21 cellular contexts compared by ENCODE assay signal in genomic region chr11:82883853-82884252, GRCh38. TPM values are rescaled to one million over a fixed set of nuclear protein-coding genes. Genes with fewer than 3 reads are reported as not detected.
A peak's percentile ranks its signal among the peaks of the same experiment; 100 is the strongest.
DNase-seq lines count a peak whose midpoint lies in the region; ATAC-seq and TF ChIP-seq lines count a peak whose summit lies in the region.
"Had no signal": no experiment of that assay in that cellular context is flagged by ENCODE, and none has a peak within 500 bp of the region (broad histone marks: within the 10 kb centered on the region; RNA-seq: fewer than 3 reads in every experiment).

No MANE protein-coding gene starts in this region.

- no peaks in the 10 kb centered on the region for H3K27me3 ChIP-seq in gastrocnemius medialis
- H3K27me3 ChIP-seq: sigmoid colon had no signal

- in situ Hi-C loops in gastrocnemius medialis (cut with MboI; ENCODE audit: low sequenced_read_pairs in 4 of 4) = no loop called here

- peak; percentile 76 for ATAC-seq in left lobe of liver
- peak; percentile 45 to 56 for ATAC-seq in gastrocnemius medialis
- no peak for ATAC-seq in GM21576 (IDR thresholded peaks at IDR 0.05; ENCODE audit: unreplicated experiment)

- no peaks in the 10 kb centered on the region for H3K36me3 ChIP-seq in gastrocnemius medialis
- H3K36me3 ChIP-seq: sigmoid colon had no signal

- no peaks in the 10 kb centered on the region for H3K9me3 ChIP-seq in gastrocnemius medialis
- H3K9me3 ChIP-seq: sigmoid colon had no signal

- no peak overlapping the region for H3K4me3 Mint-ChIP-seq in dendritic cell treated with granulocyte-macrophage colony-stimulating factor and Interleukin-4, amounts not matched to agents 40 ng/mL and 50 ng/mL, for 4 days
- H3K4me3 Mint-ChIP-seq: type B pancreatic cell had no signal

- H3K36me3 Mint-ChIP-seq in dendritic cell treated with granulocyte-macrophage colony-stimulating factor and Interleukin-4, amounts not matched to agents 40 ng/mL and 50 ng/mL, for 4 days (ENCODE audit: low read depth) = peaks cover 55% of the 10 kb centered on the region

- peak overlapping the region; percentile 72 for H3K27ac Mint-ChIP-seq in dendritic cell treated with granulocyte-macrophage colony-stimulating factor and Interleukin-4, amounts not matched to agents 40 ng/mL and 50 ng/mL, for 4 days
- H3K27ac Mint-ChIP-seq: type B pancreatic cell had no signal

- no peak for TF ChIP-seq CTCF in gastrocnemius medialis (IDR thresholded peaks at IDR 0.05 in 4 of 5, conservative IDR thresholded peaks at IDR 0.05 in 1 of 5)

- peaks cover 25% of the 10 kb centered on the region for H3K4me1 Mint-ChIP-seq in dendritic cell treated with granulocyte-macrophage colony-stimulating factor and Interleukin-4, amounts not matched to agents 40 ng/mL and 50 ng/mL, for 4 days (ENCODE audit: low read depth)

- peaks cover 4 to 25% of the 10 kb centered on the region in 2 donors for H3K4me1 ChIP-seq in gastrocnemius medialis
- H3K4me1 ChIP-seq: sigmoid colon had no signal

- no peak for TF ChIP-seq POLR2A in gastrocnemius medialis (IDR thresholded peaks at IDR 0.05)

- no peak overlapping the region for H3K27ac ChIP-seq in gastrocnemius medialis
- H3K27ac ChIP-seq: RWPE1, VCaP had no signal

- peaks cover 9% of the 10 kb centered on the region for H3K9me3 Mint-ChIP-seq in dendritic cell treated with granulocyte-macrophage colony-stimulating factor and Interleukin-4, amounts not matched to agents 40 ng/mL and 50 ng/mL, for 4 days

- no peak overlapping the region for H3K4me3 ChIP-seq in gastrocnemius medialis
- H3K4me3 ChIP-seq: sigmoid colon had no signal

- no peaks in the 10 kb centered on the region for H3K27me3 Mint-ChIP-seq in dendritic cell treated with granulocyte-macrophage colony-stimulating factor and Interleukin-4, amounts not matched to agents 40 ng/mL and 50 ng/mL, for 4 days
- H3K27me3 Mint-ChIP-seq: type B pancreatic cell had no signal

- DNase-seq in Kasumi-1 (lab: John Stamatoyannopoulos, UW) = peak; percentile 15 to 18
- no peak for DNase-seq in left lobe of liver (ENCODE audit: low spot score)
- DNase-seq in gastrocnemius medialis = no peak
- DNase-seq in activated naive CD4-positive, alpha-beta T cell (lab: John Stamatoyannopoulos, UW) = no peak
- DNase-seq in superior temporal gyrus (ENCODE audit: extremely low spot score) = no peak
- no peak for DNase-seq in hippocampal formation (lab: John Stamatoyannopoulos, UW)
- DNase-seq: activated gamma-delta T cell treated with Interleukin-2 at 50 U/mL for 16 hours; COR-L47; foreskin fibroblast; KG1; NCI-H1092 treated with DMSO at 0.1 percent for 48 hours; NCI-H2029 treated with DMSO at 0.1 percent for 48 hours; NK-92 treated with Interleukin-12 subunit alpha and Interleukin-12 subunit beta, amount 100 ng/mL, for 24 hours; occipital lobe; sigmoid colon; stimulated activated naive CD4-positive, alpha-beta T cell had no signal

- intact Hi-C loops in dendritic cell treated with granulocyte-macrophage colony-stimulating factor and Interleukin-4, amounts not matched to agents 40 ng/mL and 50 ng/mL, for 4 days (cut with micrococcal nuclease) = no loop called here
- intact Hi-C loops in gastrocnemius medialis (cut with DNase I; ENCODE audit: low total_unique reads) = no loop called here

RNA-seq across cellular contexts. Expression of gene PRCP, which starts 16.4 kb away (rescaled TPM):
- 41.4 TPM for total RNA-seq in left lobe of liver
- total RNA-seq in gastrocnemius medialis = 10 to 100 TPM in 2 of 4 donors, 1 to 10 TPM in 2; 7.1 to 17.8 (median 9.5) TPM

RNA-seq across cellular contexts. Expression of gene DDIAS, which starts 17.7 kb away (rescaled TPM):
- total RNA-seq in left lobe of liver (0.75 TPM), gastrocnemius medialis (1 to 10 TPM in 3 of 4 donors, under 1 TPM in 1; 0.67 to 2.1 (median 1.1) TPM)

Comparison
In these comparisons a context has a peak if more than half of its experiments do, and no peak if none do; other contexts are left out.
1. DNase-seq: peak in Kasumi-1 (2 of 2); none in left lobe of liver (single experiment), gastrocnemius medialis (0 of 2), activated naive CD4-positive, alpha-beta T cell (0 of 4), superior temporal gyrus (single experiment) and hippocampal formation (0 of 2).